22 cellular contexts compared by ENCODE assay signal in genomic region chr10:14534152-14534551, GRCh38.
DNase-seq lines count a peak whose midpoint lies in the region; ATAC-seq and TF ChIP-seq lines count a peak whose summit lies in the region.
"Had no signal": no experiment of that assay in that cellular context is flagged by ENCODE, and none has a peak within 500 bp of the region (broad histone marks: within the 10 kb centered on the region; RNA-seq: fewer than 3 reads in every experiment).

No MANE protein-coding gene starts in this region.

- POLR2A ChIA-PET in activated CD8-positive, alpha-beta T cell treated with anti-CD3 and anti-CD28 coated beads for 36 hours (lab: Charles Lee), result interaction anchor here (1.0 to 1.2 kb wide), 2 partner anchors 9 to 54 kb away, joined by 3 to 4 read pairs; no protein-coding TSS in a partner anchor
- POLR2A ChIA-PET in naive thymus-derived CD4-positive, alpha-beta T cell (lab: Charles Lee), result interaction anchor here (0.6 kb wide), 2 partner anchors 58 to 278 kb away, joined by 3 read pairs; no protein-coding TSS in a partner anchor

- H3K9me3 ChIP-seq in naive thymus-derived CD4-positive, alpha-beta T cell (ENCODE audit: control insufficient read depth in 2 of 3, low read length in 3 of 3), result no peaks in the 10 kb centered on the region
- H3K9me3 ChIP-seq: MG63, right atrium auricular region, suprapubic skin had no signal

- no peaks in the 10 kb centered on the region for H3K27me3 Mint-ChIP-seq in activated naive CD8-positive, alpha-beta T cell
- no peaks in the 10 kb centered on the region for H3K27me3 Mint-ChIP-seq in activated naive CD8-positive, alpha-beta T cell treated with anti-CD3 and anti-CD28 coated beads for 36 hours
- no peaks in the 10 kb centered on the region for H3K27me3 Mint-ChIP-seq in activated CD8-positive, alpha-beta T cell treated with anti-CD3 and anti-CD28 coated beads for 36 hours
- H3K27me3 Mint-ChIP-seq in naive thymus-derived CD4-positive, alpha-beta T cell, result no peaks in the 10 kb centered on the region
- H3K27me3 Mint-ChIP-seq: activated naive CD8-positive, alpha-beta T cell treated with anti-CD3 and anti-CD28 coated beads, Interleukin-2, amount 50 U/mL, for 24 hours; brain; CD8-positive, alpha-beta memory T cell had no signal

- peaks cover 20 to 30% of the 10 kb centered on the region in 2 donors for H3K4me1 ChIP-seq in naive thymus-derived CD4-positive, alpha-beta T cell (ENCODE audit: control insufficient read depth in 2 of 2, insufficient read depth in 2 of 2, low read length in 2 of 2)
- H3K4me1 ChIP-seq: right atrium auricular region had no signal

- no peak overlapping the region for H3K4me3 Mint-ChIP-seq in activated naive CD8-positive, alpha-beta T cell
- no peak overlapping the region for H3K4me3 Mint-ChIP-seq in activated naive CD8-positive, alpha-beta T cell treated with anti-CD3 and anti-CD28 coated beads for 36 hours
- H3K4me3 Mint-ChIP-seq in activated CD8-positive, alpha-beta T cell treated with anti-CD3 and anti-CD28 coated beads for 36 hours, result no peak overlapping the region
- H3K4me3 Mint-ChIP-seq in naive thymus-derived CD4-positive, alpha-beta T cell, result peak overlapping the region in 3 of 10 donors; percentile 2 to 20 (median 12)
- H3K4me3 Mint-ChIP-seq: activated naive CD8-positive, alpha-beta T cell treated with anti-CD3 and anti-CD28 coated beads, Interleukin-2, amount 50 U/mL, for 24 hours; brain; endodermal cell; mesothelial cell of epicardium had no signal

- ATAC-seq in activated CD8-positive, alpha-beta T cell treated with anti-CD3 and anti-CD28 coated beads for 36 hours, result no peak
- ATAC-seq in naive thymus-derived CD4-positive, alpha-beta T cell, result no peak
- no peak for ATAC-seq in HG02588 (IDR thresholded peaks at IDR 0.05; ENCODE audit: unreplicated experiment)
- ATAC-seq: activated naive CD8-positive, alpha-beta T cell treated with anti-CD3 and anti-CD28 coated beads, Interleukin-2, amount 50 U/mL, for 24 hours had no signal

- peaks cover 86% of the 10 kb centered on the region for H3K4me1 Mint-ChIP-seq in activated naive CD8-positive, alpha-beta T cell (ENCODE audit: low read depth)
- H3K4me1 Mint-ChIP-seq in activated naive CD8-positive, alpha-beta T cell treated with anti-CD3 and anti-CD28 coated beads for 36 hours, result peaks cover 68% of the 10 kb centered on the region
- H3K4me1 Mint-ChIP-seq in activated CD8-positive, alpha-beta T cell treated with anti-CD3 and anti-CD28 coated beads for 36 hours (ENCODE audit: low read depth), result peaks cover 77% of the 10 kb centered on the region
- peaks cover 59 to 95% (median 87%) of the 10 kb centered on the region in 7 donors for H3K4me1 Mint-ChIP-seq in naive thymus-derived CD4-positive, alpha-beta T cell
- H3K4me1 Mint-ChIP-seq: endodermal cell had no signal

- intact Hi-C loops in activated CD8-positive, alpha-beta T cell treated with anti-CD3 and anti-CD28 coated beads for 36 hours (cut with micrococcal nuclease), result no loop called here
- intact Hi-C loops in naive thymus-derived CD4-positive, alpha-beta T cell (cut with micrococcal nuclease), result loop anchor here in 1 of 2 donors (2.0 kb wide), 1 partner anchor 13 kb away; no protein-coding TSS in a partner anchor

- peaks cover 3 to 57% (median 10%) of the 10 kb centered on the region in 3 experiments for H3K36me3 ChIP-seq in naive thymus-derived CD4-positive, alpha-beta T cell (ENCODE audit: control insufficient read depth in 2 of 3, insufficient read depth in 3 of 3, low read length in 3 of 3)
- H3K36me3 ChIP-seq: right atrium auricular region had no signal

- peak overlapping the region; percentile 67 for H3K27ac Mint-ChIP-seq in activated naive CD8-positive, alpha-beta T cell
- no peak overlapping the region for H3K27ac Mint-ChIP-seq in activated naive CD8-positive, alpha-beta T cell treated with anti-CD3 and anti-CD28 coated beads for 36 hours
- H3K27ac Mint-ChIP-seq in activated CD8-positive, alpha-beta T cell treated with anti-CD3 and anti-CD28 coated beads for 36 hours, result peak overlapping the region; percentile 67
- H3K27ac Mint-ChIP-seq in naive thymus-derived CD4-positive, alpha-beta T cell, result peak overlapping the region in 6 of 9 donors; percentile 15 to 86 (median 62)
- H3K27ac Mint-ChIP-seq: mesothelial cell of epicardium had no signal

- peaks cover 6% of the 10 kb centered on the region for H3K36me3 Mint-ChIP-seq in activated naive CD8-positive, alpha-beta T cell
- peaks cover 61% of the 10 kb centered on the region for H3K36me3 Mint-ChIP-seq in activated naive CD8-positive, alpha-beta T cell treated with anti-CD3 and anti-CD28 coated beads for 36 hours
- H3K36me3 Mint-ChIP-seq in activated CD8-positive, alpha-beta T cell treated with anti-CD3 and anti-CD28 coated beads for 36 hours (ENCODE audit: low read depth), result peaks cover 45% of the 10 kb centered on the region
- H3K36me3 Mint-ChIP-seq in naive thymus-derived CD4-positive, alpha-beta T cell, result peaks cover 4 to 52% (median 24%) of the 10 kb centered on the region in 5 donors

- H3K4me3 ChIP-seq in naive thymus-derived CD4-positive, alpha-beta T cell (ENCODE audit: low read length), result no peak overlapping the region
- H3K4me3 ChIP-seq: MG63, right atrium auricular region, suprapubic skin had no signal

- H3K27ac ChIP-seq in naive thymus-derived CD4-positive, alpha-beta T cell (ENCODE audit: low read depth, low read length), result no peak overlapping the region
- H3K27ac ChIP-seq: right atrium auricular region, suprapubic skin had no signal

- no peaks in the 10 kb centered on the region for H3K27me3 ChIP-seq in naive thymus-derived CD4-positive, alpha-beta T cell (ENCODE audit: control insufficient read depth in 2 of 2, insufficient read depth in 2 of 2, low read length in 2 of 2)
- H3K27me3 ChIP-seq: MG63, right atrium auricular region, suprapubic skin had no signal

- DNase-seq in activated naive CD8-positive, alpha-beta T cell treated with anti-CD3 and anti-CD28 coated beads for 36 hours, result no peak
- DNase-seq in activated CD8-positive, alpha-beta T cell treated with anti-CD3 and anti-CD28 coated beads for 36 hours, result no peak
- no peak for DNase-seq in naive thymus-derived CD4-positive, alpha-beta T cell
- DNase-seq in NCI-H1105 treated with DMSO at 0.1 percent for 48 hours (lab: John Stamatoyannopoulos, UW) (no peak), HUDEP-2 (lab: John Stamatoyannopoulos, UW; ENCODE audit: unreplicated experiment in 76 of 76) (no peak)
- DNase-seq: activated CD4-positive, alpha-beta T cell treated with anti-CD3 and anti-CD28 coated beads, Interleukin-2, amount 50 U/mL, for 4 hours; activated naive CD8-positive, alpha-beta T cell treated with anti-CD3 and anti-CD28 coated beads, Interleukin-2, amount 50 U/mL, for 24 hours; activated T-cell treated with anti-CD3 and anti-CD28 coated beads, Interleukin-2, amount 50 U/mL, for 1 hour; CD8-positive, alpha-beta memory T cell; endodermal cell; glutamatergic neuron; GOT3; MG63; NCI-H1436; NCI-H524 treated with DMSO at 0.1 percent for 48 hours; stimulated activated CD8-positive, alpha-beta memory T cell treated with anti-CD3 and anti-CD28 coated beads, Interleukin-4, amount 100 ng/mL, for 48 hours had no signal

- CTCF ChIA-PET in activated CD8-positive, alpha-beta T cell treated with anti-CD3 and anti-CD28 coated beads for 36 hours (lab: Charles Lee), result interaction anchor here (3.8 kb wide), 1 partner anchor 9 kb away, joined by 10 read pairs; no protein-coding TSS in a partner anchor
- CTCF ChIA-PET in naive thymus-derived CD4-positive, alpha-beta T cell (lab: Charles Lee), result interaction anchor here (0.6 to 1.1 kb wide), 4 partner anchors 9 to 584 kb away, joined by 3 to 4 read pairs (median 3); no protein-coding TSS in a partner anchor

- no peak for TF ChIP-seq CTCF in activated CD8-positive, alpha-beta T cell treated with anti-CD3 and anti-CD28 coated beads for 36 hours (IDR thresholded peaks at IDR 0.05)

- no peaks in the 10 kb centered on the region for H3K9me3 Mint-ChIP-seq in activated naive CD8-positive, alpha-beta T cell (ENCODE audit: low read depth)
- no peaks in the 10 kb centered on the region for H3K9me3 Mint-ChIP-seq in activated naive CD8-positive, alpha-beta T cell treated with anti-CD3 and anti-CD28 coated beads for 36 hours
- no peaks in the 10 kb centered on the region for H3K9me3 Mint-ChIP-seq in activated CD8-positive, alpha-beta T cell treated with anti-CD3 and anti-CD28 coated beads for 36 hours
- H3K9me3 Mint-ChIP-seq in naive thymus-derived CD4-positive, alpha-beta T cell, result no peaks in the 10 kb centered on the region
- H3K9me3 Mint-ChIP-seq: activated naive CD8-positive, alpha-beta T cell treated with anti-CD3 and anti-CD28 coated beads, Interleukin-2, amount 50 U/mL, for 24 hours; brain; CD8-positive, alpha-beta memory T cell; endodermal cell; mesothelial cell of epicardium had no signal
